11 cellular contexts compared by ENCODE assay signal in the genomic region with DNA sequence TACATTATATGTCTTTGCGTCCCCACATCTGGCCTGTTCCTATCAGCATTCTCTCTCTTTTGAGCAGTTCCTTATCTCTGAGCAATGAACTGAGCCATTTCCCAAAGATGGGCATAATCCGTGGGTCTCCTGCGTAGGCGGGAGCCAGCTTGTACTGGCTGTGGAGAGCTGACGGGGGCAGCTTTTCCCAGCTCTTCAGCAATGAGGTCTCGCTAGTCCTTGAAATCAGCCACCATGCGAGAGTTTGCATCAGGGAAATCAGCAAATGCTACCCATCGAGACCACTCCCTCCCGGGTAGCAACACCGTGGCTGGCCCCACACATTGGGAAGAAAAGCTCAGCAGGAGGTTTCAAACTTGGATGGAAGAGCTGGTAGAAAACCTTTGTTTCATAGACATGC. TPM values are rescaled to one million over a fixed set of nuclear protein-coding genes. Genes with fewer than 3 reads are reported as not detected.
DNase-seq lines count a peak whose midpoint lies in the region; ATAC-seq, FAIRE-seq and TF ChIP-seq lines count a peak whose summit lies in the region.
"Had no signal": no experiment of that assay in that cellular context is flagged by ENCODE, and none has a peak within 500 bp of the region (broad histone marks: within the 10 kb centered on the region; RNA-seq: fewer than 3 reads in every experiment).

No MANE protein-coding gene starts in this region.

- TF ChIP-seq RAD21 in K562 (CRISPR knock-in tag; conservative IDR thresholded peaks at IDR 0.05 in 1 of 2, IDR thresholded peaks at IDR 0.05 in 1 of 2) = no peak

- H3K9me3 ChIP-seq in BE2C (no peaks in the 10 kb centered on the region), K562 (replicated peaks; ENCODE audit: control insufficient read depth, insufficient read depth, low read depth, low read length) (no peaks in the 10 kb centered on the region)

- no peak for DNase-seq in BE2C
- peak in 2 of 4 experiments; percentile 26 to 40 for DNase-seq in K562 (ENCODE audit: extremely low read depth in 1 of 4, low spot score in 3 of 4)
- peak; percentile 19 for DNase-seq in left kidney (ENCODE audit: low read depth, low spot score)
- no peak for DNase-seq in NCI-H748 (lab: John Stamatoyannopoulos, UW; ENCODE audit: unreplicated experiment)
- no peak for DNase-seq in LoVo (ENCODE audit: low spot score)
- DNase-seq: activated naive CD4-positive, alpha-beta T cell had no signal

- no peak for TF ChIP-seq CTCF in BE2C (IDR thresholded peaks at IDR 0.05; ENCODE audit: low read depth, low read length)
- no peak for TF ChIP-seq CTCF in K562 (IDR thresholded peaks at IDR 0.05 in 2 of 3, conservative IDR thresholded peaks at IDR 0.05 in 1 of 3; ENCODE audit: insufficient read depth in 2 of 3, low read depth in 1 of 3, low read length in 3 of 3)

- H3K9me1 ChIP-seq in K562 (ENCODE audit: control insufficient read depth, insufficient read depth, low read length) = no peaks in the 10 kb centered on the region

- H2AFZ ChIP-seq in K562 (ENCODE audit: low read depth, low read length) = peak overlapping the region; percentile 70

- CTCF ChIA-PET in K562 (lab: Yijun Ruan, JAX; ENCODE audit: low intra/inter-chr PET ratio) = interaction anchor here (0.6 to 4.0 kb wide), 5 partner anchors 205 to 1074 kb away, joined by 3 to 68 read pairs (median 5); no protein-coding TSS in a partner anchor

- H3K36me3 ChIP-seq in BE2C (no peaks in the 10 kb centered on the region), K562 (ENCODE audit: control insufficient read depth, insufficient read depth, low read length) (no peaks in the 10 kb centered on the region)

- H3K27ac ChIP-seq in K562 (ENCODE audit: extremely low read depth, low read depth, low read length) = no peak overlapping the region

- TF ChIP-seq POLR2A in K562 (conservative IDR thresholded peaks at IDR 0.05) (no peak), GM18505 (IDR thresholded peaks at IDR 0.05; ENCODE audit: borderline replicate concordance, extremely low read depth, insufficient read depth, insufficient read length) (no peak)

- FAIRE-seq in K562 (lab: Jason Lieb, UNC) = no peak

- H3K4me3 ChIP-seq in BE2C (ENCODE audit: low read depth, low read length) (peak overlapping the region; percentile 42), K562 (no peak overlapping the region)

- in situ Hi-C loops in K562 (cut with MboI) = loop anchor here (5.0 to 25.0 kb wide), 4 partner anchors 207 to 1794 kb away; partner anchors contain the start of gene CHRM2

- H4K20me1 ChIP-seq in K562 (replicated peaks; ENCODE audit: control insufficient read depth, insufficient read depth, low read length) = no peaks in the 10 kb centered on the region

- WGBS in K562 (ENCODE audit: insufficient coverage, low coverage, missing lambda C conversion rate) = 13% methylated on average over 10 of the region's 10 CpGs

- peak overlapping the region in 1 of 2 experiments; percentile 1; a peak in 2 of 4 replicates for H3K9ac ChIP-seq in K562 (ENCODE audit: insufficient read depth in 1 of 2, low read depth in 2 of 2, low read length in 2 of 2)

- H3K4me2 ChIP-seq in K562 (ENCODE audit: insufficient read depth, low read length) = peak overlapping the region; percentile 32

- peaks cover 7% of the 10 kb centered on the region for H3K4me1 ChIP-seq in BE2C
- peaks cover 6 to 10% of the 10 kb centered on the region in 2 experiments; a peak in 3 of 5 replicates for H3K4me1 ChIP-seq in K562 (replicated peaks in 1 of 2; ENCODE audit: control insufficient read depth in 2 of 2, insufficient read depth in 2 of 2, low read length in 2 of 2)

- ATAC-seq in HG02759 (IDR thresholded peaks at IDR 0.05; ENCODE audit: unreplicated experiment) (peak; percentile 7), K562 (no peak), GM19455 (IDR thresholded peaks at IDR 0.05; ENCODE audit: unreplicated experiment) (no peak), GM18505 (IDR thresholded peaks at IDR 0.05; ENCODE audit: unreplicated experiment) (no peak)

- H3K79me2 ChIP-seq in K562 (ENCODE audit: control insufficient read depth, insufficient read depth, low read length) = no peaks in the 10 kb centered on the region

- TF ChIP-seq EP300 in K562 (IDR thresholded peaks at IDR 0.05; ENCODE audit: low read length) = no peak

- intact Hi-C loops in K562 (cut with micrococcal nuclease) = loop anchor here (2.0 to 10.0 kb wide), 7 partner anchors 132 to 684 kb away; no protein-coding TSS in a partner anchor

- BruUV-seq in K562 (replicated peaks; lab: Mats Ljungman, UMichigan) = no TSS peak

- no peaks in the 10 kb centered on the region for H3K27me3 ChIP-seq in BE2C
- peaks cover 13 to 27% of the 10 kb centered on the region in 2 experiments; a peak in 4 of 5 replicates for H3K27me3 ChIP-seq in K562 (ENCODE audit: control insufficient read depth in 2 of 2, insufficient read depth in 2 of 2, low read length in 2 of 2)

- POLR2A ChIA-PET in K562 (lab: Yijun Ruan, JAX) = no interaction called here

TF ChIP-seq in K562, 482 proteins besides CTCF, POLR2A, EP300 and RAD21 (continues in another document):
- TF ChIP-seq ZBTB33 (CRISPR knock-in tag; IDR thresholded peaks at IDR 0.05) (no peak), TFAM (CRISPR knock-in tag; conservative IDR thresholded peaks at IDR 0.05) (no peak), SRF (CRISPR knock-in tag; IDR thresholded peaks at IDR 0.05) (peak; percentile 37 to 79; a peak in 2 of 4 replicates), GATAD2B (IDR thresholded peaks at IDR 0.05; ENCODE audit: borderline replicate concordance) (no peak), MCM5 (IDR thresholded peaks at IDR 0.05; ENCODE audit: low read depth) (no peak), EGR1 (conservative IDR thresholded peaks at IDR 0.05) (peak; percentile 71), VEZF1 (CRISPR knock-in tag; IDR thresholded peaks at IDR 0.05) (no peak; the same call in 1 of the 2 replicates), ZNF77 (CRISPR knock-in tag; IDR thresholded peaks at IDR 0.05) (no peak), MAFF (IDR thresholded peaks at IDR 0.05; ENCODE audit: low read length) (no peak), ZNF79 (CRISPR knock-in tag; IDR thresholded peaks at IDR 0.05; ENCODE audit: low read depth) (no peak), SRSF9 (IDR thresholded peaks at IDR 0.05; ENCODE audit: borderline replicate concordance, low read depth, low read length) (no peak)

RNA-seq across cellular contexts. Expression of gene FAM180A, which starts 51.9 kb away (rescaled TPM):
- not detected for polyA plus RNA-seq in BE2C (2012; ENCODE audit: insufficient read depth, insufficient read length, low read depth)
- not detected in 2 replicates for total RNA-seq in K562 (2011; cell fraction: chromatin; rRNA removed; ENCODE audit: low replicate concordance)
- total RNA-seq in K562 (2011; cell fraction: nucleolus; rRNA removed) = not detected in 2 replicates
- not detected in 2 replicates for total RNA-seq in K562 (2011; cell fraction: nucleoplasm; rRNA removed)
- total RNA-seq in K562 (2014; rRNA removed) (not detected in 2 replicates), K562 (2014; rRNA removed; fragmentation: Illumina TruSeq; extraction: Trizol) (not detected in 2 replicates), K562 (2015; rRNA removed; fragmentation: Illumina TruSeq; extraction: Trizol) (not detected in 2 replicates), K562 (2021) (not detected in 2 replicates)
- polyA plus RNA-seq in K562 (2011; rRNA removed) (not detected in 2 replicates), K562 (2014; fragmentation: Illumina TruSeq; extraction: Trizol) (not detected in 2 replicates), K562 (2014; fragmentation: Nextera tagmentation; extraction: Ambion mirVana) (not detected), K562 (2014; rRNA removed) (not detected in 2 replicates)
- not detected in 2 replicates for polyA plus RNA-seq in K562 (2011; cell fraction: cytosol; rRNA removed)
- polyA plus RNA-seq in K562 (2011; cell fraction: nucleus; rRNA removed) = not detected in 2 replicates
- 0.07 TPM in 1 of 2 replicates, not detected in the other for polyA plus RNA-seq in K562 (2012)
- not detected in 2 replicates for polyA minus RNA-seq in K562 (2011; rRNA and poly(A)+ RNA removed)
- not detected in 2 replicates for polyA minus RNA-seq in K562 (2011; cell fraction: cytosol; rRNA and poly(A)+ RNA removed)
- polyA minus RNA-seq in K562 (2011; cell fraction: nucleus; rRNA and poly(A)+ RNA removed) = not detected in 2 replicates
- total RNA-seq: renal cortical epithelial cell, temporal lobe had no signal
